ENCODE assay signal across 15 cellular contexts in the genomic region with DNA sequence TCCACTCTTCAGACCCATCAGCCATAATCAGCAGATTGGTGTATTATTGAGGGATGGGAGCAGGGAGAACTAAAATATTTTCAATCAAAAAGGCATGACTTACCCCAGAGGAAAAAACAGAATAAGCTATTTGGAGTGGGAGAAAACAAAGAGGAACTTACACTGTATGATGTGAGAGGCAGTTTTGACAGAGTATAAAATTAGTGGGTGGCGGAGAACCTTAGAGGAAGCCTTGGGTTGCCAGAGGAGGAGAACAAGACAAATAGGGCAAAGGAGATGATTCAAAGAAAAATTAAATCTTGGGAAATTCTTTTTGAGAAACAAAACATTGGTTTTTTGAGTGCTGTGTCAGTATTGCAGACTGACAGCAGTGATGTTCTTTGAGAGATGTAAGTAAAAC.
"Had no signal": no experiment of that assay in that cellular context is flagged by ENCODE, and none has a peak within 500 bp of the region (broad histone marks: within the 10 kb centered on the region; RNA-seq: fewer than 3 reads in every experiment).

No MANE protein-coding gene starts in this region.

- DNase-seq: activated CD4-positive, alpha-beta T cell treated with anti-CD3 and anti-CD28 coated beads for 4 hours; activated CD4-positive, alpha-beta T cell treated with anti-CD3 and anti-CD28 coated beads, Interleukin-2, amount 50 U/mL, for 4 hours; activated naive CD4-positive, alpha-beta T cell treated with Interleukin-2 at 50 U/mL for 16 hours; activated T-cell treated with anti-CD3 and anti-CD28 coated beads for 4 hours; activated T-cell treated with anti-CD3 and anti-CD28 coated beads, Interleukin-2, amount 50 U/mL, for 72 hours; cerebellar nuclear complex; colonic mucosa; effector CD8-positive, alpha-beta T cell; glutamatergic neuron; left ventricle myocardium inferior; retina; stimulated activated CD4-positive, alpha-beta T cell treated with anti-CD3 and anti-CD28 coated beads, Interleukin-12 subunit alpha, Interleukin-12 subunit beta, amount 100 ng/mL, for 4 hours; stimulated activated CD4-positive, alpha-beta T cell treated with anti-CD3 and anti-CD28 coated beads, Interleukin-4, amount 100 ng/mL, for 1 hour; stimulated activated naive CD8-positive, alpha-beta T cell treated with anti-CD3 and anti-CD28 coated beads, Interleukin-15, Interleukin-2, amounts not matched to agents 100 U/mL and 50 U/mL, for 24 hours had no signal

- ATAC-seq: activated T-cell treated with anti-CD3 and anti-CD28 coated beads, Interleukin-2, amount 50 U/mL, for 72 hours; body of pancreas; stimulated activated naive CD8-positive, alpha-beta T cell treated with anti-CD3 and anti-CD28 coated beads, Interleukin-15, Interleukin-2, amounts not matched to agents 100 U/mL and 50 U/mL, for 24 hours had no signal
